Comparison of ENCODE assay signal across 15 cellular contexts in the genomic region with DNA sequence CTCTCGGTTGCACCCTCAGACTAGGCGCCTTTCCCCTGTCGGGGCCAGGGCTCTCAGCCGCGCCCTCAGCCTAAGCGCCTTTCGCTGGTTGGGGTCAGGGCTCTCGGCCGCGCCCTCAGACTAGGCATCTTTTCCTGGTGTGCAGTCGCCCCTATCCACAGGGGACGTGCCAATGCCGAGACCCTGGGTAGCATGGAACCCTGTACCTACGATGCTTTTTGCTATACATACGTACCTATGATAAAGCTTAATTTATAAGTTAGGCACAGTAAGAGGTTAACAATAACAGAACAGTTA. TPM values are rescaled to one million over a fixed set of nuclear protein-coding genes. Genes with fewer than 3 reads are reported as not detected.
DNase-seq lines count a peak whose midpoint lies in the region; ATAC-seq lines count a peak whose summit lies in the region.
"Had no signal": no experiment of that assay in that cellular context is flagged by ENCODE, and none has a peak within 500 bp of the region (broad histone marks: within the 10 kb centered on the region; RNA-seq: fewer than 3 reads in every experiment).

No MANE protein-coding gene starts in this region.

- H3K27me3 Mint-ChIP-seq in activated CD4-positive, alpha-beta T cell treated with anti-CD3 and anti-CD28 coated beads, Interleukin-2, amount 10 ng/mL, durations not matched to agents 7 days and 5 days, result no peaks in the 10 kb centered on the region
- H3K27me3 Mint-ChIP-seq in IgD-negative memory B cell, result no peaks in the 10 kb centered on the region
- no peaks in the 10 kb centered on the region for H3K27me3 Mint-ChIP-seq in naive thymus-derived CD4-positive, alpha-beta T cell

- H3K27me3 ChIP-seq in duodenal mucosa (ENCODE audit: control insufficient read depth in 1 of 2, insufficient read depth in 2 of 2, low read length in 2 of 2), result no peaks in the 10 kb centered on the region
- H3K27me3 ChIP-seq in rectal smooth muscle tissue (ENCODE audit: control insufficient read depth, insufficient read depth, low read length), result no peaks in the 10 kb centered on the region
- no peaks in the 10 kb centered on the region for H3K27me3 ChIP-seq in naive thymus-derived CD4-positive, alpha-beta T cell (ENCODE audit: control insufficient read depth in 2 of 2, insufficient read depth in 2 of 2, low read length in 2 of 2)

- POLR2A ChIA-PET in activated CD4-positive, alpha-beta T cell treated with anti-CD3 and anti-CD28 coated beads, Interleukin-2, amount 10 ng/mL, durations not matched to agents 7 days and 5 days (lab: Charles Lee), result no interaction called here
- POLR2A ChIA-PET in naive thymus-derived CD4-positive, alpha-beta T cell (lab: Charles Lee), result interaction anchor here (1.8 kb wide), 1 partner anchor 9 kb away, joined by 6 read pairs; the partner anchor contains the start of gene ACSF3

- H3K4me1 ChIP-seq in duodenal mucosa (ENCODE audit: control insufficient read depth in 1 of 2, insufficient read depth in 2 of 2, low read length in 2 of 2) (peaks cover 57 to 58% of the 10 kb centered on the region in 2 donors), rectal smooth muscle tissue (ENCODE audit: control insufficient read depth, insufficient read depth, low read length) (no peaks in the 10 kb centered on the region)
- H3K4me1 ChIP-seq in naive thymus-derived CD4-positive, alpha-beta T cell (ENCODE audit: control insufficient read depth in 2 of 2, insufficient read depth in 2 of 2, low read length in 2 of 2), result peaks cover 18 to 45% of the 10 kb centered on the region in 2 donors

- H3K36me3 ChIP-seq in duodenal mucosa (ENCODE audit: control insufficient read depth in 1 of 2, insufficient read depth in 2 of 2, low read length in 2 of 2) (peaks cover 10 to 73% of the 10 kb centered on the region in 2 donors), rectal smooth muscle tissue (ENCODE audit: control insufficient read depth, insufficient read depth, low read length) (peaks cover 28% of the 10 kb centered on the region)
- peaks cover 0 to 66% (median 8%) of the 10 kb centered on the region in 3 experiments for H3K36me3 ChIP-seq in naive thymus-derived CD4-positive, alpha-beta T cell (ENCODE audit: control insufficient read depth in 2 of 3, insufficient read depth in 3 of 3, low read length in 3 of 3)

- H3K27ac Mint-ChIP-seq in activated CD4-positive, alpha-beta T cell treated with anti-CD3 and anti-CD28 coated beads, Interleukin-2, amount 10 ng/mL, durations not matched to agents 7 days and 5 days, result peak overlapping the region; percentile 80
- peak overlapping the region in 2 of 3 donors; percentile 27 to 37 for H3K27ac Mint-ChIP-seq in IgD-negative memory B cell
- H3K27ac Mint-ChIP-seq in naive thymus-derived CD4-positive, alpha-beta T cell, result peak overlapping the region in 4 of 9 donors; percentile 43 to 89 (median 53)

- H3K4me3 Mint-ChIP-seq in activated CD4-positive, alpha-beta T cell treated with anti-CD3 and anti-CD28 coated beads, Interleukin-2, amount 10 ng/mL, durations not matched to agents 7 days and 5 days, result no peak overlapping the region
- H3K4me3 Mint-ChIP-seq in IgD-negative memory B cell, result no peak overlapping the region
- peak overlapping the region in 3 of 10 donors; percentile 32 to 74 (median 38) for H3K4me3 Mint-ChIP-seq in naive thymus-derived CD4-positive, alpha-beta T cell
- H3K4me3 Mint-ChIP-seq: CD14-positive monocyte had no signal

- CTCF ChIA-PET in activated CD4-positive, alpha-beta T cell treated with anti-CD3 and anti-CD28 coated beads, Interleukin-2, amount 10 ng/mL, durations not matched to agents 7 days and 5 days (lab: Charles Lee), result interaction anchor here (0.6 to 1.9 kb wide), 4 partner anchors 11 to 28 kb away, joined by 3 to 5 read pairs (median 4); no protein-coding TSS in a partner anchor
- CTCF ChIA-PET in naive thymus-derived CD4-positive, alpha-beta T cell (lab: Charles Lee), result interaction anchor here (1.3 kb wide), 1 partner anchor 13 kb away, joined by 3 read pairs; no protein-coding TSS in a partner anchor

- no peak for DNase-seq in activated CD4-positive, alpha-beta T cell treated with anti-CD3 and anti-CD28 coated beads, Interleukin-2, amount 10 ng/mL, durations not matched to agents 7 days and 5 days
- no peak for DNase-seq in activated CD4-positive, alpha-beta T cell treated with anti-CD3 and anti-CD28 coated beads, Interleukin-2, amount 50 U/mL, for 48 hours
- no peak for DNase-seq in naive thymus-derived CD4-positive, alpha-beta T cell
- DNase-seq in hepatic stellate cell (ENCODE audit: low spot score), result no peak
- no peak for DNase-seq in DMS 273 (lab: John Stamatoyannopoulos, UW; ENCODE audit: unreplicated experiment)
- DNase-seq: Calu3, H7, NCI-H1436 treated with DMSO at 0.1 percent for 48 hours, NCI-H2081, NCI-H510A treated with DMSO at 0.1 percent for 48 hours had no signal

- no peaks in the 10 kb centered on the region for H3K9me3 ChIP-seq in duodenal mucosa (ENCODE audit: control insufficient read depth in 1 of 2, low read length in 2 of 2)
- H3K9me3 ChIP-seq in naive thymus-derived CD4-positive, alpha-beta T cell (ENCODE audit: control insufficient read depth in 2 of 3, low read length in 3 of 3), result no peaks in the 10 kb centered on the region

- no peaks in the 10 kb centered on the region for H3K9me3 Mint-ChIP-seq in activated CD4-positive, alpha-beta T cell treated with anti-CD3 and anti-CD28 coated beads, Interleukin-2, amount 10 ng/mL, durations not matched to agents 7 days and 5 days
- H3K9me3 Mint-ChIP-seq in IgD-negative memory B cell, result no peaks in the 10 kb centered on the region
- no peaks in the 10 kb centered on the region for H3K9me3 Mint-ChIP-seq in naive thymus-derived CD4-positive, alpha-beta T cell

- H3K4me1 Mint-ChIP-seq in activated CD4-positive, alpha-beta T cell treated with anti-CD3 and anti-CD28 coated beads, Interleukin-2, amount 10 ng/mL, durations not matched to agents 7 days and 5 days, result peaks cover 66% of the 10 kb centered on the region
- peaks cover 22 to 28% (median 28%) of the 10 kb centered on the region in 3 donors for H3K4me1 Mint-ChIP-seq in IgD-negative memory B cell
- peaks cover 31 to 69% (median 48%) of the 10 kb centered on the region in 7 donors for H3K4me1 Mint-ChIP-seq in naive thymus-derived CD4-positive, alpha-beta T cell

- intact Hi-C loops in naive thymus-derived CD4-positive, alpha-beta T cell (cut with micrococcal nuclease), result no loop called here

- no peak for ATAC-seq in naive thymus-derived CD4-positive, alpha-beta T cell
- ATAC-seq: Panc1 had no signal

- H3K9ac ChIP-seq in duodenal mucosa (ENCODE audit: low read depth in 1 of 2, low read length in 2 of 2), result peak overlapping the region; percentile 28 to 63
- no peak overlapping the region for H3K9ac ChIP-seq in rectal smooth muscle tissue (ENCODE audit: low read length)

- H3K4me3 ChIP-seq in duodenal mucosa (ENCODE audit: low read depth in 1 of 2, low read length in 2 of 2) (peak overlapping the region; percentile 48 to 54), rectal smooth muscle tissue (ENCODE audit: low read length) (peak overlapping the region; percentile 30)
- H3K4me3 ChIP-seq in naive thymus-derived CD4-positive, alpha-beta T cell (ENCODE audit: low read length), result no peak overlapping the region

- H3K27ac ChIP-seq in duodenal mucosa (ENCODE audit: low read depth, low read length) (peak overlapping the region; percentile 62), rectal smooth muscle tissue (ENCODE audit: low read depth, low read length) (no peak overlapping the region)
- H3K27ac ChIP-seq in naive thymus-derived CD4-positive, alpha-beta T cell (ENCODE audit: low read depth, low read length), result no peak overlapping the region

- H3K36me3 Mint-ChIP-seq in activated CD4-positive, alpha-beta T cell treated with anti-CD3 and anti-CD28 coated beads, Interleukin-2, amount 10 ng/mL, durations not matched to agents 7 days and 5 days (ENCODE audit: low read depth), result peaks cover 74% of the 10 kb centered on the region
- peaks cover 7% of the 10 kb centered on the region for H3K36me3 Mint-ChIP-seq in IgD-negative memory B cell
- peaks cover 10 to 52% (median 22%) of the 10 kb centered on the region in 5 donors for H3K36me3 Mint-ChIP-seq in naive thymus-derived CD4-positive, alpha-beta T cell

RNA-seq across cellular contexts. Expression of gene ACSF3, which starts 9.1 kb away (rescaled TPM):
- total RNA-seq in activated CD4-positive, alpha-beta T cell treated with anti-CD3 and anti-CD28 coated beads, Interleukin-2, amount 10 ng/mL, durations not matched to agents 7 days and 5 days, result 10 to 100 TPM; 57.3 to 62.0 TPM
- polyA plus RNA-seq in IgD-negative memory B cell, result 53.9 TPM
- 10 to 100 TPM; 61.9 to 84.1 (median 74.3) TPM for total RNA-seq in naive thymus-derived CD4-positive, alpha-beta T cell
- 10 to 100 TPM; 26.2 to 45.7 TPM for polyA plus RNA-seq in naive thymus-derived CD4-positive, alpha-beta T cell
